In the genomic region with DNA sequence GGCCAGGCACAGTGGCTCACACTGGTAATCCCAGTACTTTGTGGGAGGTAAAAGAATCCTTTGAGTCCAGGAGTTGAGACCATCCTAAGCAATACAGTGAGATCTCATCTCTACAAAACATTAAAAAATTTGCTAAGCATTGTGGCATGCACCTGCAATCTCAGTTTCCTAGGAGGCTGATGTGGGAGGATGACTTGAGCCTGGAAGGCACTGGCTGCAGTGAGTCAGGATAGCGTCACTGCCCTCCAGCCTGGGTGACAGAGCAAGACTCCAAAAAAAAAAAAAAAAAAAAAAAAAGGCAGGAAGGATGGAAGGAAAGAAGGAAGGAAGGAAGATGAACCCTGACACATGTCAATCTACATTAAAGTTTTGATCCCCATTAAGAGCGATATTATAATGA, we compare ENCODE assay signal across 25 cellular contexts.
DNase-seq lines count a peak whose midpoint lies in the region; ATAC-seq and TF ChIP-seq lines count a peak whose summit lies in the region.
"Had no signal": no experiment of that assay in that cellular context is flagged by ENCODE, and none has a peak within 500 bp of the region (broad histone marks: within the 10 kb centered on the region; RNA-seq: fewer than 3 reads in every experiment).

No MANE protein-coding gene starts in this region.

- no peak for TF ChIP-seq POLR2A in heart left ventricle (IDR thresholded peaks at IDR 0.05)

- H3K27me3 ChIP-seq in foreskin keratinocyte (no peaks in the 10 kb centered on the region), heart left ventricle (no peaks in the 10 kb centered on the region)
- H3K27me3 ChIP-seq: esophagus muscularis mucosa had no signal

- peak; percentile 88 for ATAC-seq in foreskin keratinocyte
- ATAC-seq in GM18873 (IDR thresholded peaks at IDR 0.05; ENCODE audit: low FRiP score, unreplicated experiment) = no peak
- no peak for ATAC-seq in GM21737 (IDR thresholded peaks at IDR 0.05; ENCODE audit: unreplicated experiment)
- ATAC-seq in heart left ventricle = no peak
- no peak for ATAC-seq in GM18519 (IDR thresholded peaks at IDR 0.05; ENCODE audit: low FRiP score, unreplicated experiment)
- ATAC-seq: activated naive CD4-positive, alpha-beta T cell treated with anti-CD3 and anti-CD28 coated beads, Interleukin-2, amount 50 U/mL, for 72 hours; naive thymus-derived CD8-positive, alpha-beta T cell had no signal

- DNase-seq in A172 (ENCODE audit: low spot score) (peak; percentile 76), HT1080 (ENCODE audit: low read depth) (peak; percentile 86), SW 1271 (lab: John Stamatoyannopoulos, UW) (peak; percentile 30 to 54), foreskin keratinocyte (peak; percentile 22 to 61), heart left ventricle (no peak)
- DNase-seq: 8988T; activated CD4-positive, alpha-beta T cell treated with anti-CD3 and anti-CD28 coated beads, Interleukin-2, amount 10 ng/mL, durations not matched to agents 24 days and 14 days; DMS79 treated with DMSO at 0.1 percent for 48 hours; effector memory CD4-positive, alpha-beta T cell; H7; IMR-90; naive thymus-derived CD8-positive, alpha-beta T cell; NCI-H2171; NCI-H69; retina; SIG-M5; stimulated activated naive CD4-positive, alpha-beta T cell had no signal

- TF ChIP-seq CTCF in foreskin keratinocyte (conservative IDR thresholded peaks at IDR 0.05) = no peak
- TF ChIP-seq CTCF in heart left ventricle (IDR thresholded peaks at IDR 0.05) = no peak

- H3K4me3 ChIP-seq in heart left ventricle = no peak overlapping the region
- H3K4me3 ChIP-seq: esophagus muscularis mucosa, smooth muscle cell, thoracic aorta had no signal

- intact Hi-C loops in heart left ventricle (cut with DNase I) = loop anchor here in 1 of 10 donors (10.0 kb wide), 1 partner anchor 63 kb away; no protein-coding TSS in a partner anchor

- no peaks in the 10 kb centered on the region for H3K9me3 ChIP-seq in heart left ventricle
- H3K9me3 ChIP-seq: esophagus muscularis mucosa, thoracic aorta had no signal

- no peaks in the 10 kb centered on the region for H3K4me1 ChIP-seq in foreskin keratinocyte
- no peaks in the 10 kb centered on the region for H3K4me1 ChIP-seq in heart left ventricle
- H3K4me1 ChIP-seq: esophagus muscularis mucosa had no signal

- no peaks in the 10 kb centered on the region for H3K36me3 ChIP-seq in heart left ventricle
- H3K36me3 ChIP-seq: esophagus muscularis mucosa, thoracic aorta had no signal

- H3K27ac ChIP-seq in foreskin keratinocyte = no peak overlapping the region
- H3K27ac ChIP-seq in heart left ventricle = no peak overlapping the region
- H3K27ac ChIP-seq: esophagus muscularis mucosa, thoracic aorta, VCaP had no signal

- 69 to 82% (median 75%) methylated on average over 2 of the region's 2 CpGs for WGBS in heart left ventricle, 4 donors

Comparison
In these comparisons a context has a peak if more than half of its experiments do, and no peak if none do; other contexts are left out.
1. DNase-seq: peak in A172 (single experiment), HT1080 (single experiment), SW 1271 (2 of 2) and foreskin keratinocyte (2 of 2); none in heart left ventricle (0 of 5).